In genomic region chr12:104828015-104828414, GRCh38 we compare ENCODE assay signal across 20 cellular contexts.
"Had no signal": no experiment of that assay in that cellular context is flagged by ENCODE, and none has a peak within 500 bp of the region (broad histone marks: within the 10 kb centered on the region; RNA-seq: fewer than 3 reads in every experiment).

No MANE protein-coding gene starts in this region.

- H3K27me3 ChIP-seq: Peyer's patch had no signal

- H3K27me3 Mint-ChIP-seq: activated B cell treated with CpG ODN at 0.5 μM for 24 hours; activated naive CD4-positive, alpha-beta T cell treated with anti-CD3 and anti-CD28 coated beads, Interleukin-2, amount 10 ng/mL, durations not matched to agents 7 days and 5 days; activated naive CD8-positive, alpha-beta T cell treated with anti-CD3 and anti-CD28 coated beads for 36 hours; activated T-helper 17 cell treated with anti-CD3 and anti-CD28 coated beads, Interleukin-2, amount 50 U/mL, for 72 hours; IgD-negative memory B cell; T-helper 17 cell had no signal

- H3K36me3 Mint-ChIP-seq: activated naive CD4-positive, alpha-beta T cell treated with anti-CD3 and anti-CD28 coated beads, Interleukin-2, amount 10 ng/mL, durations not matched to agents 7 days and 5 days; IgD-negative memory B cell had no signal

- H3K4me3 Mint-ChIP-seq: activated B cell treated with CpG ODN at 0.5 μM for 24 hours; activated CD4-positive, alpha-beta T cell treated with anti-CD3 and anti-CD28 coated beads, Interleukin-2, amount 10 ng/mL, durations not matched to agents 24 days and 14 days; activated naive CD4-positive, alpha-beta T cell treated with anti-CD3 and anti-CD28 coated beads, Interleukin-2, amount 10 ng/mL, durations not matched to agents 7 days and 5 days; activated naive CD8-positive, alpha-beta T cell treated with anti-CD3 and anti-CD28 coated beads for 36 hours; activated T-helper 17 cell treated with anti-CD3 and anti-CD28 coated beads, Interleukin-2, amount 50 U/mL, for 72 hours; IgD-negative memory B cell; T-helper 17 cell had no signal

- H3K4me3 ChIP-seq: Peyer's patch had no signal

- ATAC-seq: activated T-helper 17 cell treated with anti-CD3 and anti-CD28 coated beads, Interleukin-2, amount 50 U/mL, for 72 hours; T-helper 17 cell had no signal

- H3K4me1 Mint-ChIP-seq: activated B cell treated with CpG ODN at 0.5 μM for 24 hours; activated CD4-positive, alpha-beta T cell treated with anti-CD3 and anti-CD28 coated beads, Interleukin-2, amount 10 ng/mL, durations not matched to agents 24 days and 14 days; activated naive CD4-positive, alpha-beta T cell treated with anti-CD3 and anti-CD28 coated beads, Interleukin-2, amount 10 ng/mL, durations not matched to agents 7 days and 5 days; activated naive CD8-positive, alpha-beta T cell treated with anti-CD3 and anti-CD28 coated beads for 36 hours; activated T-helper 17 cell treated with anti-CD3 and anti-CD28 coated beads, Interleukin-2, amount 50 U/mL, for 72 hours; IgD-negative memory B cell had no signal

- H3K4me1 ChIP-seq: Peyer's patch had no signal

- H3K27ac ChIP-seq: Peyer's patch, RWPE1 had no signal

- H3K27ac Mint-ChIP-seq: activated B cell treated with CpG ODN at 0.5 μM for 24 hours; activated CD4-positive, alpha-beta T cell treated with anti-CD3 and anti-CD28 coated beads, Interleukin-2, amount 10 ng/mL, durations not matched to agents 24 days and 14 days; activated naive CD4-positive, alpha-beta T cell treated with anti-CD3 and anti-CD28 coated beads, Interleukin-2, amount 10 ng/mL, durations not matched to agents 7 days and 5 days; activated naive CD8-positive, alpha-beta T cell treated with anti-CD3 and anti-CD28 coated beads for 36 hours; activated T-helper 17 cell treated with anti-CD3 and anti-CD28 coated beads, Interleukin-2, amount 50 U/mL, for 72 hours; IgD-negative memory B cell; T-helper 17 cell had no signal

- DNase-seq: activated B cell treated with CpG ODN at 0.5 μM for 24 hours; activated CD4-positive, alpha-beta T cell treated with anti-CD3 and anti-CD28 coated beads for 1 hour; activated CD4-positive, alpha-beta T cell treated with anti-CD3 and anti-CD28 coated beads, Interleukin-2, amount 10 ng/mL, durations not matched to agents 24 days and 14 days; activated gamma-delta T cell; activated naive CD4-positive, alpha-beta T cell treated with anti-CD3 and anti-CD28 coated beads, Interleukin-2, amount 10 ng/mL, durations not matched to agents 7 days and 5 days; activated naive CD8-positive, alpha-beta T cell treated with anti-CD3 and anti-CD28 coated beads for 36 hours; activated T-cell treated with anti-CD3 and anti-CD28 coated beads for 4 hours; anterior cingulate cortex; caudate nucleus; KG1; NCI-H1092; NCI-H1417; NCI-H2029 treated with DMSO at 0.1 percent for 48 hours; Peyer's patch; SHP77 treated with DMSO at 0.1 percent for 48 hours; T-helper 17 cell; T-helper 9 cell had no signal

- H3K36me3 ChIP-seq: Peyer's patch had no signal
